Comparison of ENCODE assay signal across 12 cellular contexts in the genomic region with DNA sequence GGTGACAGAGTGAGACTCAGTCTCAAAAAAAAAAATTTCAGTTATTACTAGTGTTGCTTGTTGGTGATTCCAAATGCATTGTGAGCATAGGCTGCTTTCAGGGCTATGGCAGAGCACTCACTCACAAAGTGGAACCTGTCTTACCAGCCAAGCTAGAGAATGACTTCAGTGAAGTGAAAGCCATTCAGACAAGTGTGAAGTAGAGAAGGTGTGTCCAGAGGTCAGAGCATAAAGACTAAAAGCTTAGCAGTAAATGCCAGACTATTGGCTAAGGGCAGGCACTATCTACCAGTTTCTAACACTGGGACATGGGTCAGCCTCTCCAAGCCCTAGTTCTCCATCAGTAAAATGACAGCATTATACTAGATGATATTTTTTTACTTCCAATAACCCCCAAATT. TPM values are rescaled to one million over a fixed set of nuclear protein-coding genes. Genes with fewer than 3 reads are reported as not detected.
"Had no signal": no experiment of that assay in that cellular context is flagged by ENCODE, and none has a peak within 500 bp of the region (broad histone marks: within the 10 kb centered on the region; RNA-seq: fewer than 3 reads in every experiment).

No MANE protein-coding gene starts in this region.

- H3K4me3 Mint-ChIP-seq: activated CD8-positive, alpha-beta memory T cell treated with anti-CD3 and anti-CD28 coated beads, Interleukin-2, amount 10 ng/mL, durations not matched to agents 7 days and 5 days; activated naive CD4-positive, alpha-beta T cell treated with anti-CD3 and anti-CD28 coated beads, Interleukin-2, amount 10 ng/mL, durations not matched to agents 7 days and 5 days; natural killer cell; stimulated activated memory B cell treated with anti-CD40 and anti-IgM and Interleukin-4, amounts not matched to agents 10 μg/mL and 1 μg/mL and 100 μg/mL, for 72 hours; T-helper 1 cell treated with Interleukin-12 subunit alpha and Interleukin-12 subunit beta and Interleukin-4 antibody, amounts not matched to agents 30 μg/mL and 1 μg/mL, for 36 hours had no signal

- H3K27ac Mint-ChIP-seq: activated CD8-positive, alpha-beta memory T cell treated with anti-CD3 and anti-CD28 coated beads, Interleukin-2, amount 10 ng/mL, durations not matched to agents 7 days and 5 days; activated naive CD4-positive, alpha-beta T cell treated with anti-CD3 and anti-CD28 coated beads, Interleukin-2, amount 10 ng/mL, durations not matched to agents 7 days and 5 days; natural killer cell; stimulated activated memory B cell treated with anti-CD40 and anti-IgM and Interleukin-4, amounts not matched to agents 10 μg/mL and 1 μg/mL and 100 μg/mL, for 72 hours; T-helper 1 cell treated with Interleukin-12 subunit alpha and Interleukin-12 subunit beta and Interleukin-4 antibody, amounts not matched to agents 30 μg/mL and 1 μg/mL, for 36 hours had no signal

- H3K4me1 ChIP-seq: foreskin keratinocyte had no signal

- H3K27ac ChIP-seq: cardiac muscle cell, foreskin keratinocyte, thyroid gland, WERI-Rb-1 had no signal

- H3K9me3 Mint-ChIP-seq: activated naive CD4-positive, alpha-beta T cell treated with anti-CD3 and anti-CD28 coated beads, Interleukin-2, amount 10 ng/mL, durations not matched to agents 7 days and 5 days; natural killer cell; stimulated activated memory B cell treated with anti-CD40 and anti-IgM and Interleukin-4, amounts not matched to agents 10 μg/mL and 1 μg/mL and 100 μg/mL, for 72 hours; T-helper 1 cell treated with Interleukin-12 subunit alpha and Interleukin-12 subunit beta and Interleukin-4 antibody, amounts not matched to agents 30 μg/mL and 1 μg/mL, for 36 hours had no signal

- H3K36me3 ChIP-seq: cardiac muscle cell, thyroid gland, WERI-Rb-1 had no signal

- H3K4me1 Mint-ChIP-seq: stimulated activated memory B cell treated with anti-CD40 and anti-IgM and Interleukin-4, amounts not matched to agents 10 μg/mL and 1 μg/mL and 100 μg/mL, for 72 hours had no signal

- H3K36me3 Mint-ChIP-seq: activated CD8-positive, alpha-beta memory T cell treated with anti-CD3 and anti-CD28 coated beads, Interleukin-2, amount 10 ng/mL, durations not matched to agents 7 days and 5 days; activated naive CD4-positive, alpha-beta T cell treated with anti-CD3 and anti-CD28 coated beads, Interleukin-2, amount 10 ng/mL, durations not matched to agents 7 days and 5 days; natural killer cell; stimulated activated memory B cell treated with anti-CD40 and anti-IgM and Interleukin-4, amounts not matched to agents 10 μg/mL and 1 μg/mL and 100 μg/mL, for 72 hours had no signal

- DNase-seq: activated CD4-positive, alpha-beta T cell treated with anti-CD3 and anti-CD28 coated beads, Interleukin-2, amount 50 U/mL, for 48 hours; activated CD8-positive, alpha-beta memory T cell treated with anti-CD3 and anti-CD28 coated beads, Interleukin-2, amount 10 ng/mL, durations not matched to agents 7 days and 5 days; activated naive CD4-positive, alpha-beta T cell treated with anti-CD3 and anti-CD28 coated beads, Interleukin-2, amount 10 ng/mL, durations not matched to agents 7 days and 5 days; activated T-cell treated with anti-CD3 and anti-CD28 coated beads, Interleukin-2, amount 50 U/mL, for 1 hour; foreskin keratinocyte; natural killer cell; stimulated activated CD4-positive, alpha-beta T cell treated with anti-CD3 and anti-CD28 coated beads, Interleukin-2, amount 100 ng/mL, for 48 hours; thyroid gland; WERI-Rb-1 had no signal

- H3K27me3 Mint-ChIP-seq: stimulated activated memory B cell treated with anti-CD40 and anti-IgM and Interleukin-4, amounts not matched to agents 10 μg/mL and 1 μg/mL and 100 μg/mL, for 72 hours had no signal

- H3K9me3 ChIP-seq: thyroid gland had no signal

- H3K4me3 ChIP-seq: cardiac muscle cell, thyroid gland had no signal

- H3K27me3 ChIP-seq: cardiac muscle cell, foreskin keratinocyte, thyroid gland had no signal

RNA-seq across cellular contexts. Expression of a gene that starts 12.7 kb away (rescaled TPM):
- total RNA-seq: activated CD8-positive, alpha-beta memory T cell treated with anti-CD3 and anti-CD28 coated beads, Interleukin-2, amount 10 ng/mL, durations not matched to agents 7 days and 5 days; cardiac muscle cell had no signal
